ENCODE assay signal across 8 cellular contexts in genomic region chr3:9915252-9916141, GRCh38. TPM values are rescaled to one million over a fixed set of nuclear protein-coding genes. Genes with fewer than 3 reads are reported as not detected.
A peak's percentile ranks its signal among the peaks of the same experiment; 100 is the strongest.
DNase-seq lines count a peak whose midpoint lies in the region; ATAC-seq and TF ChIP-seq lines count a peak whose summit lies in the region.

No MANE protein-coding gene starts in this region.

- CTCF ChIA-PET in Caco-2 (lab: Charles Lee), result interaction anchor here (0.7 to 5.0 kb wide), 10 partner anchors 12 to 74 kb away, joined by 3 to 63 read pairs (median 4); partner anchors contain the start of genes CRELD1 and IL17RE
- CTCF ChIA-PET in mammary epithelial cell (lab: Charles Lee; ENCODE audit: low non-redundant PET), result no interaction called here

- H3K9me3 ChIP-seq in Caco-2 (no peaks in the 10 kb centered on the region), Peyer's patch (no peaks in the 10 kb centered on the region), mammary epithelial cell (replicated peaks; ENCODE audit: insufficient read depth, low read length) (no peaks in the 10 kb centered on the region), skeletal muscle satellite cell (replicated peaks; ENCODE audit: low read length) (no peaks in the 10 kb centered on the region)

- no peaks in the 10 kb centered on the region for H3K27me3 Mint-ChIP-seq in Caco-2 (ENCODE audit: insufficient read depth, unreplicated experiment)

- H3K9ac ChIP-seq in mammary epithelial cell (ENCODE audit: insufficient read depth, low read length) (no peak overlapping the region), skeletal muscle satellite cell (ENCODE audit: low read depth, low read length) (peak overlapping the region; percentile 85)

- 73% methylated on average over 37 of the region's 99 CpGs for WGBS in mammary epithelial cell (ENCODE audit: low coverage, missing lambda C conversion rate)

- dilution Hi-C loops in mammary epithelial cell (cut with HindIII; ENCODE audit: low sequenced_read_pairs), result no loop called here

- H3K36me3 ChIP-seq in Caco-2 (ENCODE audit: control insufficient read depth, insufficient read depth, low read length), result peaks cover 3% of the 10 kb centered on the region; the same call in 1 of the 2 replicates
- peaks cover 0 to 17% (median 0%) of the 10 kb centered on the region in 3 donors for H3K36me3 ChIP-seq in Peyer's patch
- no peaks in the 10 kb centered on the region for H3K36me3 ChIP-seq in mammary epithelial cell (ENCODE audit: insufficient read depth, low read length)
- H3K36me3 ChIP-seq in skeletal muscle satellite cell (ENCODE audit: insufficient read depth, low read length), result peaks cover 3% of the 10 kb centered on the region

- TF ChIP-seq CTCF in Caco-2 (IDR thresholded peaks at IDR 0.05; ENCODE audit: insufficient read depth in 1 of 2, low read depth in 1 of 2, low read length in 1 of 2, severe bottlenecking in 1 of 2, unreplicated experiment in 1 of 2) (peak; percentile 9 to 40), Peyer's patch (IDR thresholded peaks at IDR 0.05) (peak in 4 of 6 experiments; percentile 19 to 70 (median 56)), mammary epithelial cell (conservative IDR thresholded peaks at IDR 0.05 in 1 of 2, IDR thresholded peaks at IDR 0.05 in 1 of 2; ENCODE audit: extremely low read depth in 1 of 2, insufficient read depth in 1 of 2, low read depth in 1 of 2, low read length in 2 of 2) (no peak)

- H3K27ac ChIP-seq in Peyer's patch, result peak overlapping the region; percentile 76 to 94 (median 90)
- H3K27ac ChIP-seq in mammary epithelial cell (ENCODE audit: insufficient read depth, low read depth, low read length), result no peak overlapping the region

- H2AFZ ChIP-seq in mammary epithelial cell (ENCODE audit: low read depth, low read length), result peak overlapping the region; percentile 27

- intact Hi-C loops in Caco-2 (cut with micrococcal nuclease; ENCODE audit: unreplicated experiment), result loop anchor here (1.0 to 5.0 kb wide), 7 partner anchors 13 to 73 kb away; partner anchors contain the start of genes IL17RE, JAGN1 and RPUSD3
- intact Hi-C loops in mammary epithelial cell (cut with micrococcal nuclease), result loop anchor here (2.0 kb wide), 1 partner anchor 17 kb away; the partner anchor contains the start of gene CRELD1

- H3K4me3 ChIP-seq in Caco-2 (ENCODE audit: low read depth, low read length) (peak overlapping the region; percentile 73), Peyer's patch (peak overlapping the region; percentile 49 to 69 (median 66)), mammary epithelial cell (replicated peaks in 1 of 3; ENCODE audit: insufficient read depth in 1 of 3, low read depth in 2 of 3, low read length in 3 of 3) (no peak overlapping the region), skeletal muscle satellite cell (ENCODE audit: low read length) (peak overlapping the region; percentile 73)

- DNase-seq in Caco-2 (peak; percentile 67 to 84), HCEC 1CT (peak; percentile 67), Peyer's patch (peak; percentile 35 to 84 (median 79)), mammary epithelial cell (no peak), iPS-NIHi11 (ENCODE audit: low spot score) (peak; percentile 62), NCI-H2081 (lab: John Stamatoyannopoulos, UW) (no peak)

- H3K36me3 Mint-ChIP-seq in Caco-2 (ENCODE audit: insufficient read depth, unreplicated experiment), result peaks cover 33% of the 10 kb centered on the region

- H3K27me3 ChIP-seq in Caco-2 (replicated peaks; ENCODE audit: control insufficient read depth, insufficient read depth, low read length) (no peaks in the 10 kb centered on the region), Peyer's patch (no peaks in the 10 kb centered on the region), mammary epithelial cell (ENCODE audit: insufficient read depth, low read length) (no peaks in the 10 kb centered on the region), skeletal muscle satellite cell (ENCODE audit: control insufficient read depth, insufficient read depth, low read length) (no peaks in the 10 kb centered on the region)

- H3K4me2 ChIP-seq in mammary epithelial cell (ENCODE audit: insufficient read depth, low read depth, low read length) (peak overlapping the region; percentile 35), skeletal muscle satellite cell (ENCODE audit: low read length) (peak overlapping the region; percentile 92)

- in situ Hi-C loops in mammary epithelial cell (cut with MboI; ENCODE audit: low sequenced_read_pairs in 2 of 2), result no loop called here

- H3K27ac Mint-ChIP-seq in Caco-2 (ENCODE audit: unreplicated experiment), result peak overlapping the region; percentile 76

- no peaks in the 10 kb centered on the region for H3K9me3 Mint-ChIP-seq in Caco-2 (ENCODE audit: unreplicated experiment)

- no peaks in the 10 kb centered on the region for H4K20me1 ChIP-seq in mammary epithelial cell (ENCODE audit: insufficient read depth, low read length)

- POLR2A ChIA-PET in Caco-2 (lab: Charles Lee), result interaction anchor here (0.7 to 3.9 kb wide), 7 partner anchors 13 to 31 kb away, joined by 3 to 31 read pairs (median 6); partner anchors contain the start of genes CRELD1 and IL17RE

- H3K4me1 ChIP-seq in Caco-2 (peaks cover 21% of the 10 kb centered on the region), Peyer's patch (peaks cover 3 to 64% (median 15%) of the 10 kb centered on the region in 4 donors), mammary epithelial cell (ENCODE audit: insufficient read depth, low read length) (peaks cover 34% of the 10 kb centered on the region), skeletal muscle satellite cell (ENCODE audit: control insufficient read depth, insufficient read depth, low read length) (peaks cover 57% of the 10 kb centered on the region)

- peak overlapping the region; percentile 89 for H3K4me3 Mint-ChIP-seq in Caco-2 (ENCODE audit: unreplicated experiment)

- no peak for ATAC-seq in GM18870 (IDR thresholded peaks at IDR 0.05; ENCODE audit: unreplicated experiment)

- peak; percentile 19 to 25 for TF ChIP-seq POLR2A in Peyer's patch (IDR thresholded peaks at IDR 0.05)

- no TSS peak for BruUV-seq in Caco-2 (replicated peaks; lab: Mats Ljungman, UMichigan)
- no TSS peak for BruUV-seq in mammary epithelial cell (replicated peaks; lab: Mats Ljungman, UMichigan)

- no peaks in the 10 kb centered on the region for H3K4me1 Mint-ChIP-seq in Caco-2 (ENCODE audit: low read depth, unreplicated experiment)

- no peaks in the 10 kb centered on the region for H3K79me2 ChIP-seq in mammary epithelial cell (ENCODE audit: insufficient read depth, low read length)

RNA-seq across cellular contexts. Expression of gene IL17RC, which starts 1.4 kb away (rescaled TPM):
- total RNA-seq in Caco-2 (2022) (8.5 and 11.3 TPM in 2 replicates), Peyer's patch (100 to 1,000 TPM in 3 of 4 donors, 10 to 100 TPM in 1; 22.3 to 125 (median 123) TPM), mammary epithelial cell (10 to 100 TPM; 17.8 to 46.8 TPM)
- 12.8 TPM for polyA plus RNA-seq in mammary epithelial cell
- 9.2 TPM for polyA minus RNA-seq in mammary epithelial cell
- total RNA-seq in skeletal muscle satellite cell (2012; rRNA removed), result 121 and 264 TPM in 2 replicates

RNA-seq across cellular contexts. Expression of gene IL17RE, which starts 12.8 kb away (rescaled TPM):
- total RNA-seq in Caco-2 (2022), result 77.3 and 82.9 TPM in 2 replicates
- total RNA-seq in Peyer's patch, result 100 to 1,000 TPM in 2 of 4 donors, 10 to 100 TPM in 2; 11.6 to 160 (median 109) TPM
- 10 to 100 TPM; 10.6 to 13.3 TPM for total RNA-seq in mammary epithelial cell
- polyA plus RNA-seq in mammary epithelial cell, result 10.2 TPM
- polyA minus RNA-seq in mammary epithelial cell, result 18.0 TPM
- total RNA-seq in skeletal muscle satellite cell (2012; rRNA removed), result 2.8 and 4.4 TPM in 2 replicates

RNA-seq across cellular contexts. Expression of gene CRELD1, which starts 18.1 kb away (rescaled TPM):
- total RNA-seq in Caco-2 (2022) (17.1 and 18.3 TPM in 2 replicates), Peyer's patch (10 to 100 TPM; 21.9 to 45.6 (median 34.4) TPM), mammary epithelial cell (10 to 100 TPM; 12.6 to 18.2 TPM)
- polyA plus RNA-seq in mammary epithelial cell, result 13.0 TPM
- polyA minus RNA-seq in mammary epithelial cell, result 13.6 TPM
- total RNA-seq in skeletal muscle satellite cell (2012; rRNA removed), result 6.8 and 13.7 TPM in 2 replicates

RNA-seq across cellular contexts. Expression of gene JAGN1, which starts 25.1 kb away (rescaled TPM):
- total RNA-seq in Caco-2 (2022), result 34.2 and 35.9 TPM in 2 replicates
- 10 to 100 TPM; 23.9 to 46.5 (median 41.9) TPM for total RNA-seq in Peyer's patch
- 10 to 100 TPM; 32.3 to 34.7 TPM for total RNA-seq in mammary epithelial cell
- polyA plus RNA-seq in mammary epithelial cell, result 63.6 TPM
- polyA minus RNA-seq in mammary epithelial cell, result 73.5 TPM
- 44.4 and 46.1 TPM in 2 replicates for total RNA-seq in skeletal muscle satellite cell (2012; rRNA removed)

RNA-seq across cellular contexts. Expression of gene CIDEC, which starts 35.4 kb away (rescaled TPM):
- total RNA-seq in Caco-2 (2022), result 1.9 and 3.8 TPM in 2 replicates
- 100 to 1,000 TPM in 3 of 4 donors, 10 to 100 TPM in 1; 27.2 to 510 (median 253) TPM for total RNA-seq in Peyer's patch
- total RNA-seq in mammary epithelial cell, result under 1 TPM in 1 of 2 donors, not detected in 1; 0.17 TPM
- polyA plus RNA-seq in mammary epithelial cell, result 0.06 TPM
- polyA minus RNA-seq in mammary epithelial cell, result not detected
- total RNA-seq in skeletal muscle satellite cell (2012; rRNA removed), result 7.1 and 11.1 TPM in 2 replicates

Comparison
In these comparisons a context has a peak if more than half of its experiments do, and no peak if none do; other contexts are left out.
1. DNase-seq: peak in Caco-2 (2 of 2), HCEC 1CT (single experiment), Peyer's patch (3 of 3) and iPS-NIHi11 (single experiment); none in mammary epithelial cell (single experiment) and NCI-H2081 (0 of 2).
2. H3K4me3 ChIP-seq: peak in Caco-2 (single experiment), Peyer's patch (4 of 4) and skeletal muscle satellite cell (single experiment); none in mammary epithelial cell (0 of 3).
3. CTCF ChIP-seq: peak in Caco-2 (2 of 2) and Peyer's patch (4 of 6); none in mammary epithelial cell (0 of 2).